ENCODE assay signal across 1 cellular context in genomic region chr10:100516847-100517246, GRCh38.
TF ChIP-seq lines count a peak whose summit lies in the region.

No MANE protein-coding gene starts in this region.

TF ChIP-seq in K562, 482 proteins besides CTCF, POLR2A, EP300 and RAD21:
- TF ChIP-seq ZSCAN29 (IDR thresholded peaks at IDR 0.05) = no peak
- TF ChIP-seq TFAP4 (CRISPR knock-in tag; IDR thresholded peaks at IDR 0.05; ENCODE audit: borderline replicate concordance) = peak; percentile 70
- no peak for TF ChIP-seq ZNF23 (CRISPR knock-in tag; IDR thresholded peaks at IDR 0.05)
- no peak for TF ChIP-seq ZNF639 (CRISPR knock-in tag; conservative IDR thresholded peaks at IDR 0.05 in 1 of 2, IDR thresholded peaks at IDR 0.05 in 1 of 2)
- no peak for TF ChIP-seq FUS (optimal IDR thresholded peaks at IDR 0.05; ENCODE audit: low read depth, low read length)
- no peak for TF ChIP-seq THRAP3 (IDR thresholded peaks at IDR 0.05; ENCODE audit: borderline replicate concordance)
- TF ChIP-seq CTCFL (IDR thresholded peaks at IDR 0.05; ENCODE audit: borderline replicate concordance, insufficient read depth, low read depth, low read length, poor library complexity, severe bottlenecking) = peak; percentile 71
- no peak for TF ChIP-seq HDAC6 (IDR thresholded peaks at IDR 0.05; ENCODE audit: low read depth, low read length)
- TF ChIP-seq HDGF (IDR thresholded peaks at IDR 0.05) = no peak
- TF ChIP-seq ZFP30 (CRISPR knock-in tag; IDR thresholded peaks at IDR 0.05; ENCODE audit: borderline replicate concordance) = no peak
- TF ChIP-seq U2AF1 (optimal IDR thresholded peaks at IDR 0.05; ENCODE audit: low read depth, low read length) = no peak
- TF ChIP-seq SMARCA5 (IDR thresholded peaks at IDR 0.05) = no peak
- TF ChIP-seq HNRNPUL1 (IDR thresholded peaks at IDR 0.05; ENCODE audit: low read length) = no peak
- TF ChIP-seq GATAD2A (IDR thresholded peaks at IDR 0.05) = no peak
- no peak for TF ChIP-seq NONO (IDR thresholded peaks at IDR 0.05; ENCODE audit: low read depth in 2 of 2, low read length in 1 of 2)
- 0 out of 2 replicates have a peak, but pooled peaks have one; percentile 16 for TF ChIP-seq NFIC (IDR thresholded peaks at IDR 0.05)
TF ChIP-seq in K562: peak in this region for 3.
